In the genomic region with DNA sequence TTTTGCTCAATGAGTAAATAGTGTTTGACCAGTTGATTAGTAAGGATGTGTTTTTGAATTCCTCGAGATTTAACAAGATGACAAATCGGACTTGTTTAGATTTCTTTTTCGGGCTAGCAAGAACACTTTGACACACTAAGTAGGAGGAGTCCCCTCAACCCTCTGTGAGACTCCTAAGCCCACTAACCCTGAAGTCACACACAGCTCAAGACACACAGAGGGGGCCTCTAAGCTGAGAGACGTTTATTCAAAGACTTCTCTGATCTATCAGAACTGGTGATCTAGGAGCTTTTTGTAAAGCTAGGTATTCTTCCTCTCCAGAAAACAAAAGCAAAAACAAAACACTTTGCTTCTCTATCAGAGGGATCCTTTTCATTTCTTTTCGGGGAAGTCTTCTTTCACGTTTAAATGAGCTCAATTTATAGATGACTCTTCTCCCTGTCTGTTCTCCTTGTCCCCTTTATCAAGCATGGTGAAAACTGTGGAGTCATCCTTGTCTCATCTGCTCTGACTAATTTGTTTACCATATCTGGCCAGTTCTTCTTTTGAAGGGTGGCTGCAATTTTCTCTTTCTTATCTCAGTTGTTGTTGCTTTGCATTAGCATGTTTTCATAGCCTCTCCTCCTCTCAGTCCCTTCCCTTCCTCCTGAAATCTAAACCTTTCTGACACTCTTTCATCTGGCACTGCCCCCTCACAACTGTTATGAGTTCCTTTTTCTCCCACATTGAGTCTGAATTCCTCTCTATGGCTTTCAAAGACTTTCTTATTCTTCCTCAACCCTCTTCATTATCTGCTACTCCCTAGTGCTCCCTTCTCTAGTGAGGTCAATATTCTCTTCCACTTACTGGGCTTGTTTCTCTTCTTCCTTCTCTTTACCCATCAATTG, we compare ENCODE assay signal across 1 cellular context.
TF ChIP-seq lines count a peak whose summit lies in the region.

No MANE protein-coding gene starts in this region.

TF ChIP-seq in GM12878, 131 proteins besides CTCF, POLR2A, EP300 and RAD21 (continued from another document):
- TF ChIP-seq, protein P1, sequence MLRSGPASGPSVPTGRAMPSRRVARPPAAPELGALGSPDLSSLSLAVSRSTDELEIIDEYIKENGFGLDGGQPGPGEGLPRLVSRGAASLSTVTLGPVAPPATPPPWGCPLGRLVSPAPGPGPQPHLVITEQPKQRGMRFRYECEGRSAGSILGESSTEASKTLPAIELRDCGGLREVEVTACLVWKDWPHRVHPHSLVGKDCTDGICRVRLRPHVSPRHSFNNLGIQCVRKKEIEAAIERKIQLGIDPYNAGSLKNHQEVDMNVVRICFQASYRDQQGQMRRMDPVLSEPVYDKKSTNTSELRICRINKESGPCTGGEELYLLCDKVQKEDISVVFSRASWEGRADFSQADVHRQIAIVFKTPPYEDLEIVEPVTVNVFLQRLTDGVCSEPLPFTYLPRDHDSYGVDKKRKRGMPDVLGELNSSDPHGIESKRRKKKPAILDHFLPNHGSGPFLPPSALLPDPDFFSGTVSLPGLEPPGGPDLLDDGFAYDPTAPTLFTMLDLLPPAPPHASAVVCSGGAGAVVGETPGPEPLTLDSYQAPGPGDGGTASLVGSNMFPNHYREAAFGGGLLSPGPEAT (IDR thresholded peaks at IDR 0.05; ENCODE audit: low read depth) = no peak
- TF ChIP-seq, protein P2, sequence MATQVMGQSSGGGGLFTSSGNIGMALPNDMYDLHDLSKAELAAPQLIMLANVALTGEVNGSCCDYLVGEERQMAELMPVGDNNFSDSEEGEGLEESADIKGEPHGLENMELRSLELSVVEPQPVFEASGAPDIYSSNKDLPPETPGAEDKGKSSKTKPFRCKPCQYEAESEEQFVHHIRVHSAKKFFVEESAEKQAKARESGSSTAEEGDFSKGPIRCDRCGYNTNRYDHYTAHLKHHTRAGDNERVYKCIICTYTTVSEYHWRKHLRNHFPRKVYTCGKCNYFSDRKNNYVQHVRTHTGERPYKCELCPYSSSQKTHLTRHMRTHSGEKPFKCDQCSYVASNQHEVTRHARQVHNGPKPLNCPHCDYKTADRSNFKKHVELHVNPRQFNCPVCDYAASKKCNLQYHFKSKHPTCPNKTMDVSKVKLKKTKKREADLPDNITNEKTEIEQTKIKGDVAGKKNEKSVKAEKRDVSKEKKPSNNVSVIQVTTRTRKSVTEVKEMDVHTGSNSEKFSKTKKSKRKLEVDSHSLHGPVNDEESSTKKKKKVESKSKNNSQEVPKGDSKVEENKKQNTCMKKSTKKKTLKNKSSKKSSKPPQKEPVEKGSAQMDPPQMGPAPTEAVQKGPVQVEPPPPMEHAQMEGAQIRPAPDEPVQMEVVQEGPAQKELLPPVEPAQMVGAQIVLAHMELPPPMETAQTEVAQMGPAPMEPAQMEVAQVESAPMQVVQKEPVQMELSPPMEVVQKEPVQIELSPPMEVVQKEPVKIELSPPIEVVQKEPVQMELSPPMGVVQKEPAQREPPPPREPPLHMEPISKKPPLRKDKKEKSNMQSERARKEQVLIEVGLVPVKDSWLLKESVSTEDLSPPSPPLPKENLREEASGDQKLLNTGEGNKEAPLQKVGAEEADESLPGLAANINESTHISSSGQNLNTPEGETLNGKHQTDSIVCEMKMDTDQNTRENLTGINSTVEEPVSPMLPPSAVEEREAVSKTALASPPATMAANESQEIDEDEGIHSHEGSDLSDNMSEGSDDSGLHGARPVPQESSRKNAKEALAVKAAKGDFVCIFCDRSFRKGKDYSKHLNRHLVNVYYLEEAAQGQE (IDR thresholded peaks at IDR 0.05; ENCODE audit: low read depth, low read length) = no peak
- TF ChIP-seq ZSCAN29 (IDR thresholded peaks at IDR 0.05) (no peak), SRF (IDR thresholded peaks at IDR 0.05; ENCODE audit: low read depth in 2 of 2, low read length in 2 of 2) (0 out of 4 replicates have a peak, but pooled peaks of 1 of the 2 experiments have one; percentile 8)
- TF ChIP-seq, protein P3, sequence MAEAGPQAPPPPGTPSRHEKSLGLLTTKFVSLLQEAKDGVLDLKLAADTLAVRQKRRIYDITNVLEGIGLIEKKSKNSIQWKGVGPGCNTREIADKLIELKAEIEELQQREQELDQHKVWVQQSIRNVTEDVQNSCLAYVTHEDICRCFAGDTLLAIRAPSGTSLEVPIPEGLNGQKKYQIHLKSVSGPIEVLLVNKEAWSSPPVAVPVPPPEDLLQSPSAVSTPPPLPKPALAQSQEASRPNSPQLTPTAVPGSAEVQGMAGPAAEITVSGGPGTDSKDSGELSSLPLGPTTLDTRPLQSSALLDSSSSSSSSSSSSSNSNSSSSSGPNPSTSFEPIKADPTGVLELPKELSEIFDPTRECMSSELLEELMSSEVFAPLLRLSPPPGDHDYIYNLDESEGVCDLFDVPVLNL (IDR thresholded peaks at IDR 0.05; ENCODE audit: low read depth, low read length) = no peak
